Comparison of ENCODE assay signal across 8 cellular contexts in the genomic region with DNA sequence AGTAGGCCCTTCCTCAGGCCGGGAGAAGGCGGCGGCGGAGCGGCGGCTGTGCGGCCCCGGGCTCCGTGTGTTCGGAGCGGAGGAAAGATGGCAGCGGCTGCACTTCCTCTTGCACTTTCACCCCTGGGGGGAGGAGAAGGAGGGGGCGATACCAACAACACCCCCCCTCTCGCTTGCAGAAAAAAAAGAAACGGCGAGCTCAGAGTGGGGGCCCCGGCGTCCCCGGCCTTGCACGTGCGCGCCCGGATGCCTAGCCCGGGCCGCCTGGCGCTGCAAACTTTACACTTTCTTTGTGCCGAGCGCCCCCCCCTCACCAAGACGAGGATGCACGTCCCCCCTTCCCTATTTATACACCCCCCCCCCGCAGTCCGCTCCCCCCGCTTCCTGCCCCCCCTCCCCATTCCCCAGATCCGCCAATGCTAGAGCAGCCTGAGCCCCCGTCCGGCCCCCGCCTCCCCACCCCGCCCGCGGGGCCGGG. TPM values are rescaled to one million over a fixed set of nuclear protein-coding genes. Genes with fewer than 3 reads are reported as not detected.
DNase-seq lines count a peak whose midpoint lies in the region; ATAC-seq, FAIRE-seq and TF ChIP-seq lines count a peak whose summit lies in the region.

A gene with protein sequence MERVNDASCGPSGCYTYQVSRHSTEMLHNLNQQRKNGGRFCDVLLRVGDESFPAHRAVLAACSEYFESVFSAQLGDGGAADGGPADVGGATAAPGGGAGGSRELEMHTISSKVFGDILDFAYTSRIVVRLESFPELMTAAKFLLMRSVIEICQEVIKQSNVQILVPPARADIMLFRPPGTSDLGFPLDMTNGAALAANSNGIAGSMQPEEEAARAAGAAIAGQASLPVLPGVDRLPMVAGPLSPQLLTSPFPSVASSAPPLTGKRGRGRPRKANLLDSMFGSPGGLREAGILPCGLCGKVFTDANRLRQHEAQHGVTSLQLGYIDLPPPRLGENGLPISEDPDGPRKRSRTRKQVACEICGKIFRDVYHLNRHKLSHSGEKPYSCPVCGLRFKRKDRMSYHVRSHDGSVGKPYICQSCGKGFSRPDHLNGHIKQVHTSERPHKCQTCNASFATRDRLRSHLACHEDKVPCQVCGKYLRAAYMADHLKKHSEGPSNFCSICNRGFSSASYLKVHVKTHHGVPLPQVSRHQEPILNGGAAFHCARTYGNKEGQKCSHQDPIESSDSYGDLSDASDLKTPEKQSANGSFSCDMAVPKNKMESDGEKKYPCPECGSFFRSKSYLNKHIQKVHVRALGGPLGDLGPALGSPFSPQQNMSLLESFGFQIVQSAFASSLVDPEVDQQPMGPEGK (minus strand): TSS at position 92 of the 478 bp plus-strand sequence. CDS start 744 bp downstream, outside the sequence.

- H3K27ac ChIP-seq in GM12878 (ENCODE audit: control insufficient read depth, insufficient read depth) (peak within 1 kb of the TSS; percentile 93), gastrocnemius medialis (peak within 1 kb of the TSS; percentile 80 to 86 (median 83))

- POLR2A ChIA-PET in GM12878 (lab: Charles Lee) = interaction anchor here (0.5 to 1.7 kb wide), 11 partner anchors 12 to 408 kb away, joined by 3 to 7 read pairs (median 4); partner anchors contain the start of genes DEPDC5, DRG1 and LIMK2

- no peak for TF ChIP-seq EP300 in GM12878 (IDR thresholded peaks at IDR 0.05; ENCODE audit: borderline replicate concordance in 1 of 2, control insufficient read depth in 1 of 2, low read depth in 2 of 2, low read length in 2 of 2)

- H3K9me3 Mint-ChIP-seq in T-helper 1 cell treated with Interleukin-12 subunit alpha and Interleukin-12 subunit beta and Interleukin-4 antibody, amounts not matched to agents 30 μg/mL and 1 μg/mL, for 36 hours = no peaks in the 10 kb centered on the region

- H2AFZ ChIP-seq in GM12878 (ENCODE audit: control insufficient read depth, low read depth, low read length) = peak within 1 kb of the TSS; percentile 82

- CTCF ChIA-PET in GM12878 (lab: Yijun Ruan, JAX) = interaction anchor here (1.0 to 1.4 kb wide), 4 partner anchors 48 to 288 kb away, joined by 3 to 5 read pairs (median 4); no protein-coding TSS in a partner anchor

- H3K36me3 Mint-ChIP-seq in T-helper 1 cell treated with Interleukin-12 subunit alpha and Interleukin-12 subunit beta and Interleukin-4 antibody, amounts not matched to agents 30 μg/mL and 1 μg/mL, for 36 hours (ENCODE audit: low read depth) = peaks cover 23% of the 10 kb centered on the region

- peaks cover 5% of the 10 kb centered on the region; the same call in 1 of the 2 replicates for H4K20me1 ChIP-seq in GM12878 (ENCODE audit: control insufficient read depth, insufficient read depth)

- peak; percentile 23; the same call in 1 of the 2 replicates for TF ChIP-seq POLR2A in GM12878 (IDR thresholded peaks at IDR 0.05; ENCODE audit: low read depth, low read length)
- TF ChIP-seq POLR2A in gastrocnemius medialis (IDR thresholded peaks at IDR 0.05) = no peak

- peak; percentile 23 for DNase-seq in DMS 273 treated with DMSO at 0.1 percent for 48 hours (lab: John Stamatoyannopoulos, UW)
- DNase-seq in NAMALWA (ENCODE audit: low spot score) = peak; percentile 90
- no peak for DNase-seq in GM12878 (ENCODE audit: low read depth, low spot score)
- DNase-seq in gastrocnemius medialis = peak; percentile 36 to 63

- peak within 1 kb of the TSS; percentile 76 for H3K27ac Mint-ChIP-seq in T-helper 1 cell treated with Interleukin-12 subunit alpha and Interleukin-12 subunit beta and Interleukin-4 antibody, amounts not matched to agents 30 μg/mL and 1 μg/mL, for 36 hours

- intact Hi-C loops in GM12878 (cut with micrococcal nuclease; ENCODE audit: unreplicated experiment) (loop anchor here (2.0 to 5.0 kb wide), 3 partner anchors 51 to 406 kb away; partner anchors contain the start of genes DEPDC5, DRG1 and PRR14L), gastrocnemius medialis (cut with DNase I; ENCODE audit: low total_unique reads) (loop anchor here (1.0 to 5.0 kb wide), 3 partner anchors 53 to 286 kb away; partner anchors contain the start of gene DRG1)

- H3K4me3 ChIP-seq in GM12878 (peak within 1 kb of the TSS; percentile 85), iPS-11a (ENCODE audit: low read depth, low read length) (peak within 1 kb of the TSS; percentile 80), gastrocnemius medialis (peak within 1 kb of the TSS; percentile 79 to 98 (median 83))

- peak within 1 kb of the TSS; percentile 82 for H3K4me3 Mint-ChIP-seq in T-helper 1 cell treated with Interleukin-12 subunit alpha and Interleukin-12 subunit beta and Interleukin-4 antibody, amounts not matched to agents 30 μg/mL and 1 μg/mL, for 36 hours

- H3K4me1 ChIP-seq in GM12878 (ENCODE audit: control insufficient read depth, insufficient read depth, low read length) = peaks cover 17% of the 10 kb centered on the region
- H3K4me1 ChIP-seq in gastrocnemius medialis = peaks cover 24 to 42% of the 10 kb centered on the region in 2 donors

- ATAC-seq in GM21825 (IDR thresholded peaks at IDR 0.05; ENCODE audit: unreplicated experiment) = peak; percentile 24
- peak; percentile 24 for ATAC-seq in GM12878
- ATAC-seq in gastrocnemius medialis = peak; percentile 59 to 68
- ATAC-seq in GM19351 (IDR thresholded peaks at IDR 0.05; ENCODE audit: unreplicated experiment) = no peak

- H3K79me2 ChIP-seq in GM12878 (ENCODE audit: control insufficient read depth, insufficient read depth, low read length) = peaks cover 38% of the 10 kb centered on the region

- H3K36me3 ChIP-seq in GM12878 (ENCODE audit: control insufficient read depth in 2 of 2, insufficient read depth in 2 of 2, low read length in 1 of 2) = peaks cover 4 to 6% of the 10 kb centered on the region in 2 experiments; a peak in 3 of 4 replicates
- H3K36me3 ChIP-seq in gastrocnemius medialis = peaks cover 0 to 1% of the 10 kb centered on the region in 2 donors

- in situ Hi-C loops in GM12878 (cut with MboI) = loop anchor here (5.0 kb wide), 1 partner anchor 51 kb away; the partner anchor contains the start of gene DRG1
- in situ Hi-C loops in gastrocnemius medialis (cut with MboI; ENCODE audit: low sequenced_read_pairs in 4 of 4) = loop anchor here in 2 of 4 donors (5.0 to 25.0 kb wide), 2 partner anchors 51 to 291 kb away; partner anchors contain the start of gene DRG1 (in 1 of the 2)

- peaks cover 33% of the 10 kb centered on the region for H3K4me1 Mint-ChIP-seq in T-helper 1 cell treated with Interleukin-12 subunit alpha and Interleukin-12 subunit beta and Interleukin-4 antibody, amounts not matched to agents 30 μg/mL and 1 μg/mL, for 36 hours (ENCODE audit: low read depth)

- peak within 1 kb of the TSS; percentile 87 for H3K9ac ChIP-seq in GM12878 (ENCODE audit: control insufficient read depth, insufficient read depth, low read length)

- H3K9me3 ChIP-seq in GM12878 (replicated peaks; ENCODE audit: control insufficient read depth, insufficient read depth, low read length) (no peaks in the 10 kb centered on the region), gastrocnemius medialis (no peaks in the 10 kb centered on the region)

- no peak for TF ChIP-seq RAD21 in GM12878 (IDR thresholded peaks at IDR 0.05; ENCODE audit: insufficient read depth, low read depth, low read length)

- SMC1A ChIA-PET in GM12878 (lab: Charles Lee; ENCODE audit: uncharacterized antibody, unreplicated experiment) = interaction anchor here (0.8 to 1.5 kb wide), 3 partner anchors 29 to 285 kb away, joined by 3 read pairs; no protein-coding TSS in a partner anchor

- BruUV-seq in GM12878 (replicated peaks; lab: Mats Ljungman, UMichigan) = no TSS peak

- 0% methylated on average over 20 of the region's 41 CpGs for WGBS in GM12878 (ENCODE audit: insufficient coverage, insufficient replicate concordance, low lambda C conversion rate, missing lambda C conversion rate)

- H3K27me3 Mint-ChIP-seq in T-helper 1 cell treated with Interleukin-12 subunit alpha and Interleukin-12 subunit beta and Interleukin-4 antibody, amounts not matched to agents 30 μg/mL and 1 μg/mL, for 36 hours (ENCODE audit: low read depth) = peaks cover 3% of the 10 kb centered on the region

- TF ChIP-seq CTCF in GM12878 (IDR thresholded peaks at IDR 0.05 in 2 of 3, conservative IDR thresholded peaks at IDR 0.05 in 1 of 3; ENCODE audit: control insufficient read depth in 2 of 3, extremely low read depth in 1 of 3, insufficient read depth in 1 of 3, low read depth in 3 of 3, low read length in 3 of 3) (no peak), gastrocnemius medialis (IDR thresholded peaks at IDR 0.05 in 4 of 5, conservative IDR thresholded peaks at IDR 0.05 in 1 of 5) (no peak)

- H3K4me2 ChIP-seq in GM12878 (ENCODE audit: control insufficient read depth, insufficient read depth) = peak within 1 kb of the TSS; percentile 99

- H3K27me3 ChIP-seq in GM12878 (replicated peaks in 1 of 2; ENCODE audit: control insufficient read depth in 2 of 2, insufficient read depth in 2 of 2, low read length in 1 of 2) = no peaks in the 10 kb centered on the region
- H3K27me3 ChIP-seq in gastrocnemius medialis = no peaks in the 10 kb centered on the region

- RAD21 ChIA-PET in GM12878 (lab: Charles Lee; ENCODE audit: unreplicated experiment) = interaction anchor here (0.6 to 1.6 kb wide), 5 partner anchors 54 to 149 kb away, joined by 3 to 6 read pairs (median 4); partner anchors contain the start of gene PIK3IP1

- FAIRE-seq in GM12878 (lab: Jason Lieb, UNC) = no peak

RNA-seq across cellular contexts. Expression of the gene that starts here (rescaled TPM):
- total RNA-seq in GM12878 (2013; cell fraction: nucleolus; rRNA removed) = 50.6 and 62.7 TPM in 2 replicates
- total RNA-seq in GM12878 (2014; rRNA removed) (20.4 and 22.3 TPM in 2 replicates), GM12878 (2014; rRNA removed; fragmentation: Illumina TruSeq; extraction: Trizol) (12.3 and 12.5 TPM in 2 replicates), GM12878 (2021) (27.3 and 32.7 TPM in 2 replicates), gastrocnemius medialis (10 to 100 TPM in 1 of 4 donors, 1 to 10 TPM in 3; 8.4 to 11.5 (median 9.2) TPM)
- 10.2 TPM for polyA plus RNA-seq in GM12878 (2011; ENCODE audit: low read depth)
- polyA plus RNA-seq in GM12878 (2011; rRNA removed) (10.6 and 15.3 TPM in 2 replicates), GM12878 (2014; fragmentation: Illumina TruSeq; extraction: Trizol) (14.3 and 17.3 TPM in 2 replicates), GM12878 (2014; fragmentation: Nextera tagmentation; extraction: Ambion mirVana) (1 to 10 TPM; 3.6 to 4.5 TPM), GM12878 (2014; rRNA removed) (17.7 and 21.2 TPM in 2 replicates), GM12878 (2016; fragmentation: Nextera tagmentation; extraction: Ambion mirVana) (1 to 10 TPM; 4.4 to 5.0 TPM)
- 16.7 and 17.7 TPM in 2 replicates for polyA plus RNA-seq in GM12878 (2011; cell fraction: cytosol; rRNA removed)
- polyA plus RNA-seq in GM12878 (2011; cell fraction: nucleus; rRNA removed) = 42.9 and 54.5 TPM in 2 replicates
- polyA plus RNA-seq in GM12878 (2012) = 15.5 and 20.4 TPM in 2 replicates
- polyA minus RNA-seq in GM12878 (2011; rRNA and poly(A)+ RNA removed) = 24.4 and 45.8 TPM in 2 replicates
- 15.2 and 19.1 TPM in 2 replicates for polyA minus RNA-seq in GM12878 (2011; cell fraction: cytosol; rRNA and poly(A)+ RNA removed)
- polyA minus RNA-seq in GM12878 (2011; cell fraction: nucleus; rRNA and poly(A)+ RNA removed) = 30.3 and 54.0 TPM in 2 replicates
